9 cellular contexts compared by ENCODE assay signal in genomic region chr9:120711354-120711753, GRCh38. TPM values are rescaled to one million over a fixed set of nuclear protein-coding genes. Genes with fewer than 3 reads are reported as not detected.
A peak's percentile ranks its signal among the peaks of the same experiment; 100 is the strongest.
DNase-seq lines count a peak whose midpoint lies in the region; ATAC-seq, FAIRE-seq and TF ChIP-seq lines count a peak whose summit lies in the region.
"Had no signal": no experiment of that assay in that cellular context is flagged by ENCODE, and none has a peak within 500 bp of the region (broad histone marks: within the 10 kb centered on the region; RNA-seq: fewer than 3 reads in every experiment).

No MANE protein-coding gene starts in this region.

- TF ChIP-seq RAD21 in A549 (conservative IDR thresholded peaks at IDR 0.05 in 1 of 2, IDR thresholded peaks at IDR 0.05 in 1 of 2) = 0 out of 5 replicates have a peak, but pooled peaks of 1 of the 2 experiments have one; percentile 9

- H2AFZ ChIP-seq in astrocyte (ENCODE audit: low read depth, low read length) = no peak overlapping the region

- no peak for TF ChIP-seq EP300 in A549 (IDR thresholded peaks at IDR 0.05)

- H3K4me2 ChIP-seq in A549 (peak overlapping the region; percentile 88), astrocyte (ENCODE audit: low read length) (peak overlapping the region; percentile 95)

- POLR2A ChIA-PET in A549 (lab: Yijun Ruan, JAX) = interaction anchor here (0.5 to 1.8 kb wide), 2 partner anchors 83 to 92 kb away, joined by 3 to 8 read pairs; no protein-coding TSS in a partner anchor

- peaks cover 20% of the 10 kb centered on the region for H4K20me1 ChIP-seq in astrocyte (ENCODE audit: insufficient read depth, low read length)

- H3K36me3 ChIP-seq in HAP-1 (replicated peaks) = peaks cover 4% of the 10 kb centered on the region; the same call in 1 of the 2 replicates
- H3K36me3 ChIP-seq in astrocyte (ENCODE audit: insufficient read depth, low read length) = no peaks in the 10 kb centered on the region

- H3K4me1 ChIP-seq in A549 = peaks cover 52% of the 10 kb centered on the region
- H3K4me1 ChIP-seq in HAP-1 = peaks cover 44% of the 10 kb centered on the region
- peaks cover 13% of the 10 kb centered on the region for H3K4me1 ChIP-seq in astrocyte (ENCODE audit: insufficient read depth, low read length)
- H3K4me1 ChIP-seq in mononuclear cell (ENCODE audit: insufficient read depth, low read length) = peaks cover 79% of the 10 kb centered on the region

- peak overlapping the region; percentile 86 for H3K4me3 ChIP-seq in A549
- H3K4me3 ChIP-seq in HAP-1 = peak overlapping the region; percentile 65
- no peak overlapping the region for H3K4me3 ChIP-seq in astrocyte (ENCODE audit: insufficient read depth, low read depth, low read length)
- peak overlapping the region; percentile 84 for H3K4me3 ChIP-seq in mononuclear cell (ENCODE audit: low read length)

- FAIRE-seq in A549 (lab: Jason Lieb, UNC) (no peak), astrocyte (lab: Jason Lieb, UNC) (no peak)

- no peak for TF ChIP-seq POLR2A in A549 (IDR thresholded peaks at IDR 0.05; ENCODE audit: low read length)

- no peak for ATAC-seq in A549
- no peak for ATAC-seq in GM21576 (IDR thresholded peaks at IDR 0.05; ENCODE audit: unreplicated experiment)
- no peak for ATAC-seq in HG02885 (IDR thresholded peaks at IDR 0.05; ENCODE audit: poor library complexity, unreplicated experiment)
- no peak for ATAC-seq in GM19455 (IDR thresholded peaks at IDR 0.05; ENCODE audit: unreplicated experiment)

- H3K27ac ChIP-seq in A549 (peak overlapping the region; percentile 85 to 96), astrocyte (ENCODE audit: low read depth, low read length) (no peak overlapping the region)

- H3K27ac Mint-ChIP-seq in astrocyte (ENCODE audit: unreplicated experiment) = no peak overlapping the region

- TF ChIP-seq CTCF in A549 (IDR thresholded peaks at IDR 0.05) = no peak
- no peak for TF ChIP-seq CTCF in astrocyte (IDR thresholded peaks at IDR 0.05; ENCODE audit: insufficient read depth, low read depth, low read length)

- H3K9me3 ChIP-seq in A549 (no peaks in the 10 kb centered on the region), HAP-1 (no peaks in the 10 kb centered on the region), astrocyte (ENCODE audit: insufficient read depth, low read depth, low read length) (no peaks in the 10 kb centered on the region), mononuclear cell (ENCODE audit: low read depth, low read length) (no peaks in the 10 kb centered on the region)

- peaks cover 7% of the 10 kb centered on the region for H3K4me1 Mint-ChIP-seq in astrocyte (ENCODE audit: low read depth, unreplicated experiment)

- no peak overlapping the region for H3K4me3 Mint-ChIP-seq in astrocyte (ENCODE audit: unreplicated experiment)

- no peaks in the 10 kb centered on the region for H3K27me3 Mint-ChIP-seq in astrocyte (ENCODE audit: low read depth, unreplicated experiment)

- H3K9me3 Mint-ChIP-seq in astrocyte (ENCODE audit: unreplicated experiment) = no peaks in the 10 kb centered on the region

- DNase-seq in A549 (ENCODE audit: low read depth in 1 of 2, low spot score in 1 of 2) (peak; percentile 44 to 60), HAP-1 (ENCODE audit: low spot score in 2 of 2) (no peak), astrocyte (ENCODE audit: low read depth) (no peak), NCI-H446 treated with DMSO at 0.1 percent for 48 hours (lab: John Stamatoyannopoulos, UW) (no peak)
- DNase-seq: NCI-H1048 had no signal

- in situ Hi-C loops in HAP-1 (cut with MboI; ENCODE audit: low sequenced_read_pairs) = no loop called here

- H3K9ac ChIP-seq in astrocyte (ENCODE audit: low read length) = no peak overlapping the region

- peaks cover 53% of the 10 kb centered on the region for H3K79me2 ChIP-seq in astrocyte (ENCODE audit: insufficient read depth, low read length)

- H3K27me3 ChIP-seq in HAP-1 (ENCODE audit: low read depth) (no peaks in the 10 kb centered on the region), astrocyte (ENCODE audit: insufficient read depth, low read length) (no peaks in the 10 kb centered on the region), mononuclear cell (ENCODE audit: insufficient read depth, low read length) (no peaks in the 10 kb centered on the region)

- H3K36me3 Mint-ChIP-seq in astrocyte (ENCODE audit: low read depth, unreplicated experiment) = no peaks in the 10 kb centered on the region

- CTCF ChIA-PET in A549 (lab: Yijun Ruan, JAX) = interaction anchor here (0.7 to 3.1 kb wide), 3 partner anchors 25 to 91 kb away, joined by 3 to 16 read pairs (median 4); no protein-coding TSS in a partner anchor

TF ChIP-seq in A549, 52 proteins besides CTCF, POLR2A, EP300 and RAD21:
- TF ChIP-seq NPAS2 (CRISPR knock-in tag; IDR thresholded peaks at IDR 0.05; ENCODE audit: borderline replicate concordance) (no peak), BHLHE40 (IDR thresholded peaks at IDR 0.05; ENCODE audit: low read depth, low read length) (no peak), RFX5 (IDR thresholded peaks at IDR 0.05) (no peak)

RNA-seq across cellular contexts. Expression of gene MEGF9, which starts 2.9 kb away (rescaled TPM):
- polyA plus RNA-seq in A549 (2011; rRNA removed) = 25.7 and 32.8 TPM in 2 replicates
- 7.3 and 9.4 TPM in 2 replicates for polyA plus RNA-seq in A549 (2012; cell fraction: cytosol; rRNA removed)
- polyA plus RNA-seq in A549 (2012; cell fraction: nucleus; rRNA removed) = 3.7 and 4.9 TPM in 2 replicates
- 21.1 to 33.4 TPM (median 30.0 TPM) in 3 replicates for polyA plus RNA-seq in A549 (2017; fragmentation: RNase III; extraction: RNeasy Plus Mini Kit Qiagen cat#74134 plus additional on column Dnase treatment)
- 15.9 and 19.0 TPM in 2 replicates for polyA minus RNA-seq in A549 (2011; rRNA and poly(A)+ RNA removed)
- 12.1 and 17.7 TPM in 2 replicates for total RNA-seq in astrocyte
- 13.4 TPM for total RNA-seq in mononuclear cell

Comparison
In these comparisons a context has a peak if more than half of its experiments do, and no peak if none do; other contexts are left out.
1. DNase-seq: peak in A549 (2 of 2); none in HAP-1 (0 of 2), astrocyte (single experiment) and NCI-H446 treated with DMSO at 0.1 percent for 48 hours (single experiment).